9 cellular contexts compared by ENCODE assay signal in genomic region chr19:47598407-47599349, GRCh38. TPM values are rescaled to one million over a fixed set of nuclear protein-coding genes. Genes with fewer than 3 reads are reported as not detected.
DNase-seq lines count a peak whose midpoint lies in the region; ATAC-seq and TF ChIP-seq lines count a peak whose summit lies in the region.
"Had no signal": no experiment of that assay in that cellular context is flagged by ENCODE, and none has a peak within 500 bp of the region (broad histone marks: within the 10 kb centered on the region; RNA-seq: fewer than 3 reads in every experiment).

No MANE protein-coding gene starts in this region.

- H3K36me3 Mint-ChIP-seq in activated T-cell treated with anti-CD3 and anti-CD28 coated beads, Interleukin-2, amount 50 U/mL, for 4 hours (ENCODE audit: insufficient read depth) = no peaks in the 10 kb centered on the region
- no peaks in the 10 kb centered on the region for H3K36me3 Mint-ChIP-seq in WTC11

- no peak for TF ChIP-seq EP300 in gastroesophageal sphincter (IDR thresholded peaks at IDR 0.05)

- no peak for DNase-seq in activated T-cell treated with anti-CD3 and anti-CD28 coated beads, Interleukin-2, amount 50 U/mL, for 4 hours
- no peak for DNase-seq in activated T-cell treated with anti-CD3 and anti-CD28 coated beads, Interleukin-2, amount 50 U/mL, for 48 hours
- DNase-seq in WTC11 (ENCODE audit: low spot score) (peak; percentile 76), pons (ENCODE audit: low spot score) (peak; percentile 36)

- ATAC-seq in activated T-cell treated with anti-CD3 and anti-CD28 coated beads, Interleukin-2, amount 50 U/mL, for 4 hours = no peak
- ATAC-seq in WTC11 = peak; percentile 17
- ATAC-seq in gastroesophageal sphincter = peak; percentile 62
- ATAC-seq in HG02840 (IDR thresholded peaks at IDR 0.05; ENCODE audit: low FRiP score, unreplicated experiment) = no peak
- ATAC-seq in HG03520 (IDR thresholded peaks at IDR 0.05; ENCODE audit: unreplicated experiment) = no peak
- no peak for ATAC-seq in GM19395 (IDR thresholded peaks at IDR 0.05; ENCODE audit: unreplicated experiment)

- peak overlapping the region; percentile 80 to 94 (median 90) for H3K27ac ChIP-seq in gastroesophageal sphincter

- peaks cover 0 to 29% (median 8%) of the 10 kb centered on the region in 3 donors for H3K4me1 ChIP-seq in gastroesophageal sphincter

- CTCF ChIA-PET in WTC11 (lab: Charles Lee) = interaction anchor here (0.6 to 2.8 kb wide), 6 partner anchors 10 to 162 kb away, joined by 3 to 14 read pairs (median 4); partner anchors contain the start of genes BICRA and NAPA

- POLR2A ChIA-PET in WTC11 (lab: Charles Lee) = interaction anchor here (0.5 to 3.2 kb wide), 7 partner anchors 10 to 166 kb away, joined by 3 to 31 read pairs (median 4); partner anchors contain the start of gene BICRA

- 9 to 11% methylated on average over 19 to 21 of the region's 21 CpGs for WGBS in gastroesophageal sphincter (ENCODE audit: low coverage in 1 of 2), 2 donors

- no peaks in the 10 kb centered on the region for H3K27me3 ChIP-seq in gastroesophageal sphincter

- no peaks in the 10 kb centered on the region for H3K36me3 ChIP-seq in gastroesophageal sphincter

- TF ChIP-seq CTCF in WTC11 (IDR thresholded peaks at IDR 0.05) (no peak), gastroesophageal sphincter (IDR thresholded peaks at IDR 0.05) (no peak)

- H3K4me1 Mint-ChIP-seq in activated T-cell treated with anti-CD3 and anti-CD28 coated beads, Interleukin-2, amount 50 U/mL, for 4 hours (ENCODE audit: low read depth) = peaks cover 19% of the 10 kb centered on the region
- H3K4me1 Mint-ChIP-seq in WTC11 = peaks cover 27% of the 10 kb centered on the region

- H3K27ac Mint-ChIP-seq in WTC11 = peak overlapping the region; percentile 98

- H3K4me3 Mint-ChIP-seq in activated T-cell treated with anti-CD3 and anti-CD28 coated beads, Interleukin-2, amount 50 U/mL, for 4 hours = peak overlapping the region; percentile 7
- H3K4me3 Mint-ChIP-seq in WTC11 = peak overlapping the region; percentile 67

- no peaks in the 10 kb centered on the region for H3K9me3 ChIP-seq in gastroesophageal sphincter

- H3K4me3 ChIP-seq in gastroesophageal sphincter = peak overlapping the region; percentile 30 to 63

- no peak for TF ChIP-seq POLR2A in gastroesophageal sphincter (IDR thresholded peaks at IDR 0.05)

- H3K9me3 Mint-ChIP-seq in activated T-cell treated with anti-CD3 and anti-CD28 coated beads, Interleukin-2, amount 50 U/mL, for 4 hours = no peaks in the 10 kb centered on the region
- H3K9me3 Mint-ChIP-seq in WTC11 = no peaks in the 10 kb centered on the region
- H3K9me3 Mint-ChIP-seq: central memory CD8-positive, alpha-beta T cell had no signal

- H3K27me3 Mint-ChIP-seq in activated T-cell treated with anti-CD3 and anti-CD28 coated beads, Interleukin-2, amount 50 U/mL, for 4 hours (ENCODE audit: low read depth) = no peaks in the 10 kb centered on the region
- H3K27me3 Mint-ChIP-seq in WTC11 (ENCODE audit: low read depth) = no peaks in the 10 kb centered on the region

TF ChIP-seq in WTC11, 78 proteins besides CTCF, POLR2A, EP300 and RAD21:
- TF ChIP-seq OVOL2 (CRISPR knock-in tag; IDR thresholded peaks at IDR 0.05; ENCODE audit: borderline replicate concordance) = no peak
- TF ChIP-seq ZSCAN18 (CRISPR knock-in tag; IDR thresholded peaks at IDR 0.05) = no peak
- TF ChIP-seq ZNF423 (CRISPR knock-in tag; IDR thresholded peaks at IDR 0.05) = peak; percentile 44; the same call in 1 of the 2 replicates
- no peak for TF ChIP-seq ZNF425 (CRISPR knock-in tag; conservative IDR thresholded peaks at IDR 0.05)
- TF ChIP-seq MYBL2 (CRISPR knock-in tag; IDR thresholded peaks at IDR 0.05) = peak; percentile 27; the same call in 1 of the 2 replicates
- no peak; the same call in 1 of the 2 replicates for TF ChIP-seq ZNF121 (CRISPR knock-in tag; IDR thresholded peaks at IDR 0.05)
- no peak for TF ChIP-seq IRF1 (CRISPR knock-in tag; IDR thresholded peaks at IDR 0.05)
- TF ChIP-seq E2F4 (CRISPR knock-in tag; IDR thresholded peaks at IDR 0.05; ENCODE audit: borderline replicate concordance, low read depth) = no peak
- TF ChIP-seq RELA (CRISPR knock-in tag; IDR thresholded peaks at IDR 0.05; ENCODE audit: borderline replicate concordance) = no peak
- no peak for TF ChIP-seq ZNF232 (CRISPR knock-in tag; IDR thresholded peaks at IDR 0.05)
- peak; percentile 44; the same call in 1 of the 2 replicates for TF ChIP-seq TEAD4 (CRISPR knock-in tag; IDR thresholded peaks at IDR 0.05)
- peak; percentile 54 for TF ChIP-seq SP1 (CRISPR knock-in tag; conservative IDR thresholded peaks at IDR 0.05)
TF ChIP-seq in WTC11: peak in this region for 4.

RNA-seq across cellular contexts. Expression of gene BICRA, which starts 10.3 kb away (rescaled TPM):
- total RNA-seq in activated T-cell treated with anti-CD3 and anti-CD28 coated beads, Interleukin-2, amount 50 U/mL, for 4 hours = 10 to 100 TPM; 11.8 to 16.3 (median 11.9) TPM
- total RNA-seq in WTC11 (2021) = 23.0 to 30.3 TPM (median 26.0 TPM) in 3 replicates
- total RNA-seq in gastroesophageal sphincter = 10 to 100 TPM in 2 of 4 donors, 1 to 10 TPM in 2; 6.5 to 29.1 (median 11.5) TPM

RNA-seq across cellular contexts. Expression of gene ZNF541, which starts 25.7 kb away (rescaled TPM):
- total RNA-seq in activated T-cell treated with anti-CD3 and anti-CD28 coated beads, Interleukin-2, amount 50 U/mL, for 4 hours = under 1 TPM; 0.11 to 0.22 (median 0.13) TPM
- total RNA-seq in WTC11 (2021) = 0.07 to 0.09 TPM (median 0.09 TPM) in 3 replicates
- under 1 TPM in 1 of 4 donors, not detected in 3; 0.05 TPM for total RNA-seq in gastroesophageal sphincter

Comparison
In these comparisons a context has a peak if more than half of its experiments do, and no peak if none do; other contexts are left out.
1. ATAC-seq: peak in WTC11 (single experiment) and gastroesophageal sphincter (single experiment); none in activated T-cell treated with anti-CD3 and anti-CD28 coated beads, Interleukin-2, amount 50 U/mL, for 4 hours (0 of 2), HG02840 (single experiment), HG03520 (single experiment) and GM19395 (single experiment).
2. DNase-seq: peak in WTC11 (single experiment) and pons (single experiment); none in activated T-cell treated with anti-CD3 and anti-CD28 coated beads, Interleukin-2, amount 50 U/mL, for 4 hours (single experiment) and activated T-cell treated with anti-CD3 and anti-CD28 coated beads, Interleukin-2, amount 50 U/mL, for 48 hours (0 of 2).